13 cellular contexts compared by ENCODE assay signal in genomic region chr4:74539043-74539790, GRCh38.
A peak's percentile ranks its signal among the peaks of the same experiment; 100 is the strongest.
DNase-seq lines count a peak whose midpoint lies in the region; ATAC-seq, FAIRE-seq and TF ChIP-seq lines count a peak whose summit lies in the region.
"Had no signal": no experiment of that assay in that cellular context is flagged by ENCODE, and none has a peak within 500 bp of the region (broad histone marks: within the 10 kb centered on the region; RNA-seq: fewer than 3 reads in every experiment).

No MANE protein-coding gene starts in this region.

- TF ChIP-seq CTCF in epithelial cell of esophagus (IDR thresholded peaks at IDR 0.05; ENCODE audit: insufficient read depth, low read depth, low read length, missing control alignments) (no peak), mucosa of descending colon (IDR thresholded peaks at IDR 0.05) (no peak), prostate gland (IDR thresholded peaks at IDR 0.05) (no peak)

- WGBS in prostate gland = 74% methylated on average over 3 of the region's 3 CpGs

- H3K36me3 ChIP-seq in mucosa of descending colon (ENCODE audit: low read depth) (no peaks in the 10 kb centered on the region), prostate gland (no peaks in the 10 kb centered on the region)

- intact Hi-C loops in mucosa of descending colon (cut with DNase I, micrococcal nuclease) (no loop called here), prostate gland (cut with DNase I) (no loop called here), sciatic nerve (cut with DNase I) (no loop called here), Right ventricle myocardium superior (cut with DNase I) (no loop called here)

- no peak for DNase-seq in GM18507 (ENCODE audit: extremely low spot score, insufficient read length, low read depth)
- peak; percentile 65 for DNase-seq in epithelial cell of esophagus (ENCODE audit: low read depth)
- DNase-seq in mucosa of descending colon = no peak
- DNase-seq in prostate gland (ENCODE audit: low spot score) = no peak
- no peak for DNase-seq in hepatic stellate cell (ENCODE audit: low spot score)
- no peak for DNase-seq in sciatic nerve (ENCODE audit: low spot score)
- no peak for DNase-seq in Right ventricle myocardium superior
- DNase-seq: activated CD8-positive, alpha-beta memory T cell treated with anti-CD3 and anti-CD28 coated beads, Interleukin-2, amount 10 ng/mL, durations not matched to agents 7 days and 5 days; activated naive CD8-positive, alpha-beta T cell treated with anti-CD3 and anti-CD28 coated beads for 36 hours; NCI-H526; occipital lobe; SHP77 had no signal

- H3K4me3 ChIP-seq in epithelial cell of esophagus (ENCODE audit: low read length) (no peak overlapping the region), mucosa of descending colon (no peak overlapping the region), prostate gland (no peak overlapping the region)

- ATAC-seq in HG03354 (IDR thresholded peaks at IDR 0.05; ENCODE audit: poor library complexity, severe bottlenecking, unreplicated experiment) (peak; percentile 55), mucosa of descending colon (peak; percentile 58), sciatic nerve (no peak), Right ventricle myocardium superior (ENCODE audit: poor library complexity) (no peak)
- ATAC-seq: activated CD8-positive, alpha-beta memory T cell treated with anti-CD3 and anti-CD28 coated beads, Interleukin-2, amount 10 ng/mL, durations not matched to agents 7 days and 5 days had no signal

- H3K4me1 ChIP-seq in mucosa of descending colon (ENCODE audit: low read depth) (peaks cover 29% of the 10 kb centered on the region), prostate gland (replicated peaks) (no peaks in the 10 kb centered on the region)

- no peak for TF ChIP-seq POLR2A in prostate gland (IDR thresholded peaks at IDR 0.05)

- H3K9me3 ChIP-seq in mucosa of descending colon (no peaks in the 10 kb centered on the region), prostate gland (no peaks in the 10 kb centered on the region)

- no peaks in the 10 kb centered on the region for H3K27me3 ChIP-seq in prostate gland (replicated peaks; ENCODE audit: insufficient read depth)

- peak; percentile 60 for FAIRE-seq in GM18507 (lab: Jason Lieb, UNC)

- no peak overlapping the region for H3K27ac ChIP-seq in prostate gland

Comparison
In these comparisons a context has a peak if more than half of its experiments do, and no peak if none do; other contexts are left out.
1. ATAC-seq: peak in HG03354 (single experiment) and mucosa of descending colon (single experiment); none in sciatic nerve (single experiment) and Right ventricle myocardium superior (single experiment).